In the genomic region with DNA sequence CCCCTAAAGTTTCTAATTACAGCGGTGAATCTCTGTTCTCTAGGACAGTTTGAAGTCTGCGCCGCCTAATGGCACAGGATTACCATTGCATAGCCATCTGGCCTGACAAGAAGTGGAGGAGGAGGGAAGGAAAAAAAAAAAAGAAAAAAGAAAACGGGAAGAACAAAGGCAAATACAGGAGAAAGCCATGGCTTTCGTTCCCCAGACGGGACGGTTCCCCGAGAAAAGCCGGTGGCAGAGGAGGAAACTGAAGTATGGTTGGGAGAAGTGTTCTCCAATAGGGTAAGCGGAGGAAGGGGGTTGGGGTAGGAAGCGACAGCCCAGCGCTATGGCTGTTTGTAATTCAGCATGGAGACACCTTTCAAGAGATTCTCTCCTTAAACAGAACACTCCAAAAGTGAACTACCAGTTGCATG, we compare ENCODE assay signal across 8 cellular contexts.
DNase-seq lines count a peak whose midpoint lies in the region; ATAC-seq and TF ChIP-seq lines count a peak whose summit lies in the region.

No MANE protein-coding gene starts in this region.

- intact Hi-C loops in uterus (cut with DNase I; ENCODE audit: low total_unique reads) = no loop called here

- TF ChIP-seq POLR2A in gastroesophageal sphincter (IDR thresholded peaks at IDR 0.05) (no peak), uterus (IDR thresholded peaks at IDR 0.05) (no peak)

- TF ChIP-seq CTCF in gastroesophageal sphincter (IDR thresholded peaks at IDR 0.05) (peak; percentile 24 to 64 (median 38)), uterus (IDR thresholded peaks at IDR 0.05) (peak; percentile 25 to 57 (median 33))

- H3K27ac Mint-ChIP-seq in activated T-helper 17 cell treated with anti-CD3 and anti-CD28 coated beads, Interleukin-2, amount 50 U/mL, for 72 hours = peak overlapping the region; percentile 57

- H3K4me3 ChIP-seq in gastroesophageal sphincter = peak overlapping the region; percentile 57 to 91
- H3K4me3 ChIP-seq in neuron (ENCODE audit: low read length) = peak overlapping the region; percentile 70
- H3K4me3 ChIP-seq in uterus = peak overlapping the region; percentile 29 to 44

- peaks cover 0 to 7% (median 0%) of the 10 kb centered on the region in 3 donors for H3K4me1 ChIP-seq in gastroesophageal sphincter
- no peaks in the 10 kb centered on the region for H3K4me1 ChIP-seq in neuron (ENCODE audit: insufficient read depth, low read length)
- H3K4me1 ChIP-seq in uterus = no peaks in the 10 kb centered on the region

- H2AFZ ChIP-seq in neuron (ENCODE audit: low read depth, low read length) = peak overlapping the region; percentile 80

- no peaks in the 10 kb centered on the region for H3K36me3 ChIP-seq in gastroesophageal sphincter
- no peaks in the 10 kb centered on the region for H3K36me3 ChIP-seq in neuron (ENCODE audit: insufficient read depth, low read length)
- no peaks in the 10 kb centered on the region for H3K36me3 ChIP-seq in uterus

- peak; percentile 65 for ATAC-seq in GM18502 (IDR thresholded peaks at IDR 0.05; ENCODE audit: poor library complexity, unreplicated experiment)
- peak; percentile 58 for ATAC-seq in HG02973 (IDR thresholded peaks at IDR 0.05; ENCODE audit: unreplicated experiment)
- ATAC-seq in activated T-helper 17 cell treated with anti-CD3 and anti-CD28 coated beads, Interleukin-2, amount 50 U/mL, for 72 hours (replicated peaks) = peak; percentile 57
- peak; percentile 29 for ATAC-seq in gastroesophageal sphincter

- H3K9me3 ChIP-seq in gastroesophageal sphincter (no peaks in the 10 kb centered on the region), neuron (ENCODE audit: low read length) (no peaks in the 10 kb centered on the region), uterus (no peaks in the 10 kb centered on the region)

- peak; percentile 24 for DNase-seq in AG08396 (ENCODE audit: low spot score)
- peak; percentile 1 for DNase-seq in NCI-H2227 treated with DMSO at 0.1 percent for 48 hours (lab: John Stamatoyannopoulos, UW)
- DNase-seq in uterus = peak; percentile 20 to 22

- H3K4me1 Mint-ChIP-seq in activated T-helper 17 cell treated with anti-CD3 and anti-CD28 coated beads, Interleukin-2, amount 50 U/mL, for 72 hours = no peaks in the 10 kb centered on the region

- H3K27me3 ChIP-seq in gastroesophageal sphincter = no peaks in the 10 kb centered on the region
- peaks cover 15% of the 10 kb centered on the region for H3K27me3 ChIP-seq in neuron (ENCODE audit: insufficient read depth, low read length)
- H3K27me3 ChIP-seq in uterus = peaks cover 0 to 6% of the 10 kb centered on the region in 2 donors

- H3K4me3 Mint-ChIP-seq in activated T-helper 17 cell treated with anti-CD3 and anti-CD28 coated beads, Interleukin-2, amount 50 U/mL, for 72 hours = peak overlapping the region; percentile 96

- H3K27me3 Mint-ChIP-seq in activated T-helper 17 cell treated with anti-CD3 and anti-CD28 coated beads, Interleukin-2, amount 50 U/mL, for 72 hours = no peaks in the 10 kb centered on the region

- no peaks in the 10 kb centered on the region for H3K36me3 Mint-ChIP-seq in activated T-helper 17 cell treated with anti-CD3 and anti-CD28 coated beads, Interleukin-2, amount 50 U/mL, for 72 hours (ENCODE audit: low read depth)

- 0 to 15% methylated on average over 1 to 7 of the region's 12 CpGs for WGBS in gastroesophageal sphincter (ENCODE audit: low coverage in 1 of 2), 2 donors

- no peaks in the 10 kb centered on the region for H3K9me3 Mint-ChIP-seq in activated T-helper 17 cell treated with anti-CD3 and anti-CD28 coated beads, Interleukin-2, amount 50 U/mL, for 72 hours

- TF ChIP-seq EP300 in gastroesophageal sphincter (IDR thresholded peaks at IDR 0.05) = no peak

- H3K27ac ChIP-seq in gastroesophageal sphincter = peak overlapping the region; percentile 78 to 89 (median 80)
- peak overlapping the region; percentile 70 to 76 for H3K27ac ChIP-seq in uterus

Comparison
In these comparisons a context has a peak if more than half of its experiments do, and no peak if none do; other contexts are left out.
1. Peak in every context shown above with its lines: DNase-seq, ATAC-seq, H3K4me3 ChIP-seq and H3K27ac ChIP-seq.